8 cellular contexts compared by ENCODE assay signal in genomic region chr12:120292411-120292660, GRCh38. TPM values are rescaled to one million over a fixed set of nuclear protein-coding genes. Genes with fewer than 3 reads are reported as not detected.
DNase-seq lines count a peak whose midpoint lies in the region; ATAC-seq and TF ChIP-seq lines count a peak whose summit lies in the region.

No MANE protein-coding gene starts in this region.

- H3K9me3 ChIP-seq in effector memory CD4-positive, alpha-beta T cell (ENCODE audit: control insufficient read depth, low read length), result no peaks in the 10 kb centered on the region
- H3K9me3 ChIP-seq in neutrophil, result no peaks in the 10 kb centered on the region

- H3K27me3 ChIP-seq in effector memory CD4-positive, alpha-beta T cell (replicated peaks; ENCODE audit: control insufficient read depth, insufficient read depth, low read length, poor library complexity, severe bottlenecking), result no peaks in the 10 kb centered on the region
- no peaks in the 10 kb centered on the region for H3K27me3 ChIP-seq in neutrophil

- H3K4me3 ChIP-seq in effector memory CD4-positive, alpha-beta T cell (ENCODE audit: insufficient read depth, low read depth, low read length, poor library complexity, severe bottlenecking), result peak overlapping the region; percentile 66
- peak overlapping the region; percentile 72 to 76 for H3K4me3 ChIP-seq in neutrophil (ENCODE audit: low read depth in 1 of 2, low read length in 1 of 2)

- H3K27ac Mint-ChIP-seq in immature natural killer cell, result no peak overlapping the region

- peaks cover 4% of the 10 kb centered on the region for H3K4me1 ChIP-seq in effector memory CD4-positive, alpha-beta T cell (ENCODE audit: control insufficient read depth, insufficient read depth, low read length, poor library complexity, severe bottlenecking)
- H3K4me1 ChIP-seq in neutrophil (ENCODE audit: control insufficient read depth in 1 of 2, insufficient read depth in 1 of 2, low read depth in 1 of 2, low read length in 1 of 2), result peaks cover 28 to 30% of the 10 kb centered on the region in 2 experiments

- peak overlapping the region; percentile 100 for H3K27ac ChIP-seq in effector memory CD4-positive, alpha-beta T cell (ENCODE audit: insufficient read depth, low read length, poor library complexity, severe bottlenecking)
- peak overlapping the region; percentile 95 for H3K27ac ChIP-seq in neutrophil

- H3K4me1 Mint-ChIP-seq in immature natural killer cell, result peaks cover 0 to 6% of the 10 kb centered on the region in 2 donors

- H3K36me3 Mint-ChIP-seq in immature natural killer cell, result no peaks in the 10 kb centered on the region

- TF ChIP-seq CTCF in neutrophil (IDR thresholded peaks at IDR 0.05), result no peak

- no peaks in the 10 kb centered on the region for H3K9me3 Mint-ChIP-seq in immature natural killer cell

- no peak overlapping the region for H3K4me3 Mint-ChIP-seq in immature natural killer cell

- H3K27me3 Mint-ChIP-seq in immature natural killer cell (ENCODE audit: low read depth in 3 of 3), result peaks cover 2 to 5% (median 3%) of the 10 kb centered on the region in 3 donors

- no peak for DNase-seq in effector memory CD4-positive, alpha-beta T cell
- DNase-seq in LoVo (ENCODE audit: low spot score) (no peak), NCI-H128 (lab: John Stamatoyannopoulos, UW; ENCODE audit: unreplicated experiment) (no peak), immature natural killer cell (no peak)
- DNase-seq in NK-92 treated with Interleukin-12 subunit alpha and Interleukin-12 subunit beta, amount 100 ng/mL, for 24 hours (lab: John Stamatoyannopoulos, UW), result no peak

- peak; percentile 10 for ATAC-seq in GM19324 (IDR thresholded peaks at IDR 0.05; ENCODE audit: low FRiP score, unreplicated experiment)
- peak; percentile 13 for ATAC-seq in HG03432 (IDR thresholded peaks at IDR 0.05; ENCODE audit: unreplicated experiment)

- no peaks in the 10 kb centered on the region for H3K36me3 ChIP-seq in effector memory CD4-positive, alpha-beta T cell (ENCODE audit: control insufficient read depth, insufficient read depth, low read length)
- no peaks in the 10 kb centered on the region for H3K36me3 ChIP-seq in neutrophil

RNA-seq across cellular contexts. Expression of gene RNU4-2, which starts 0.6 kb away (rescaled TPM):
- polyA plus RNA-seq in immature natural killer cell, result 10 to 100 TPM in 1 of 3 donors, not detected in 2; 70.0 TPM

RNA-seq across cellular contexts. Expression of gene RNU4-1, which starts 0.7 kb away (rescaled TPM):
- not detected for polyA plus RNA-seq in immature natural killer cell

RNA-seq across cellular contexts. Expression of gene SIRT4, which starts 9.8 kb away (rescaled TPM):
- polyA plus RNA-seq in immature natural killer cell, result 1 to 10 TPM in 2 of 3 donors, not detected in 1; 1.5 to 1.9 TPM

RNA-seq across cellular contexts. Expression of gene PXN, which starts 26.8 kb away (rescaled TPM):
- 100 to 1,000 TPM; 132 to 310 (median 240) TPM for polyA plus RNA-seq in immature natural killer cell

RNA-seq across cellular contexts. Expression of gene PLA2G1B, which starts 35.2 kb away (rescaled TPM):
- under 1 TPM in 1 of 3 donors, not detected in 2; 0.76 TPM for polyA plus RNA-seq in immature natural killer cell
